Comparison of ENCODE assay signal across 26 cellular contexts in genomic region chr11:81135570-81135969, GRCh38.
A peak's percentile ranks its signal among the peaks of the same experiment; 100 is the strongest.
DNase-seq lines count a peak whose midpoint lies in the region; ATAC-seq and TF ChIP-seq lines count a peak whose summit lies in the region.
"Had no signal": no experiment of that assay in that cellular context is flagged by ENCODE, and none has a peak within 500 bp of the region (broad histone marks: within the 10 kb centered on the region; RNA-seq: fewer than 3 reads in every experiment).

No MANE protein-coding gene starts in this region.

- no peak overlapping the region for H3K27ac Mint-ChIP-seq in GM23338
- H3K27ac Mint-ChIP-seq: T-helper 1 cell treated with Interleukin-12 subunit alpha and Interleukin-12 subunit beta and Interleukin-4 antibody, amounts not matched to agents 30 μg/mL and 1 μg/mL, for 36 hours had no signal

- peaks cover 3% of the 10 kb centered on the region for H3K27me3 Mint-ChIP-seq in GM23338 (ENCODE audit: insufficient read depth, low read depth, poor library complexity)

- H3K4me2 ChIP-seq in GM23338, result no peak overlapping the region
- H3K4me2 ChIP-seq: PC-9 had no signal

- H3K27me3 ChIP-seq in GM23338 (ENCODE audit: insufficient read depth), result no peaks in the 10 kb centered on the region
- H3K27me3 ChIP-seq in effector memory CD4-positive, alpha-beta T cell (replicated peaks; ENCODE audit: control insufficient read depth, insufficient read depth, low read length, poor library complexity, severe bottlenecking), result no peaks in the 10 kb centered on the region
- H3K27me3 ChIP-seq: BE2C had no signal

- no peak overlapping the region for H3K27ac ChIP-seq in GM23338 (ENCODE audit: low read depth)
- no peak overlapping the region for H3K27ac ChIP-seq in effector memory CD4-positive, alpha-beta T cell (ENCODE audit: insufficient read depth, low read length, poor library complexity, severe bottlenecking)
- H3K27ac ChIP-seq: PC-9 had no signal

- no peaks in the 10 kb centered on the region for H3K9me3 ChIP-seq in effector memory CD4-positive, alpha-beta T cell (ENCODE audit: control insufficient read depth, low read length)
- H3K9me3 ChIP-seq: BE2C, Caco-2 had no signal

- no peaks in the 10 kb centered on the region for H3F3A ChIP-seq in GM23338 (replicated peaks; ENCODE audit: low read depth)

- H3K4me1 ChIP-seq in GM23338 (ENCODE audit: insufficient read depth), result no peaks in the 10 kb centered on the region
- no peaks in the 10 kb centered on the region for H3K4me1 ChIP-seq in effector memory CD4-positive, alpha-beta T cell (ENCODE audit: control insufficient read depth, insufficient read depth, low read length, poor library complexity, severe bottlenecking)
- H3K4me1 ChIP-seq: BE2C, Caco-2 had no signal

- peak; percentile 64 for ATAC-seq in GM18873 (IDR thresholded peaks at IDR 0.05; ENCODE audit: low FRiP score, unreplicated experiment)
- ATAC-seq in GM23338, result no peak
- peak; percentile 35 for ATAC-seq in HG03575 (IDR thresholded peaks at IDR 0.05; ENCODE audit: extremely low read depth, insufficient number of reproducible peaks, low FRiP score, unreplicated experiment)
- ATAC-seq in GM21576 (IDR thresholded peaks at IDR 0.05; ENCODE audit: unreplicated experiment), result no peak
- ATAC-seq: GM12878, HCT116 had no signal

- no peaks in the 10 kb centered on the region for H3K4me1 Mint-ChIP-seq in GM23338

- no peak overlapping the region for H3K4me3 Mint-ChIP-seq in GM23338
- H3K4me3 Mint-ChIP-seq: T-helper 1 cell treated with Interleukin-12 subunit alpha and Interleukin-12 subunit beta and Interleukin-4 antibody, amounts not matched to agents 30 μg/mL and 1 μg/mL, for 36 hours had no signal

- H2AFZ ChIP-seq in GM23338, result 0 out of 2 replicates have a peak overlapping the region, but pooled peaks have one; percentile 39
- H2AFZ ChIP-seq: PC-9 had no signal

- DNase-seq in GM23338 (ENCODE audit: low spot score) (no peak), NCI-H2107 treated with DMSO at 0.1 percent for 48 hours (lab: John Stamatoyannopoulos, UW; ENCODE audit: unreplicated experiment) (no peak), NCI-H526 treated with DMSO at 0.1 percent for 48 hours (lab: John Stamatoyannopoulos, UW) (no peak)
- no peak for DNase-seq in effector memory CD4-positive, alpha-beta T cell
- DNase-seq: BE2C, Caco-2, DMS 273 treated with DMSO at 0.1 percent for 48 hours, DMS79 treated with DMSO at 0.1 percent for 48 hours, GOT3, KG1, NCI-H1105, NCI-H146, NCI-H2081, NCI-H2171 treated with DMSO at 0.1 percent for 48 hours, NCI-H446, NCI-H526, PC-9, RPMI8226, SHP77, T1000 had no signal

- no peaks in the 10 kb centered on the region for H3K36me3 Mint-ChIP-seq in GM23338 (ENCODE audit: low read depth)

- no peak for TF ChIP-seq CTCF in GM23338 (conservative IDR thresholded peaks at IDR 0.05; ENCODE audit: low read depth in 2 of 2)

- no peaks in the 10 kb centered on the region for H3K9me3 Mint-ChIP-seq in GM23338
- H3K9me3 Mint-ChIP-seq: T-helper 1 cell treated with Interleukin-12 subunit alpha and Interleukin-12 subunit beta and Interleukin-4 antibody, amounts not matched to agents 30 μg/mL and 1 μg/mL, for 36 hours had no signal

- H3K36me3 ChIP-seq in GM23338 (ENCODE audit: insufficient read depth), result no peaks in the 10 kb centered on the region
- no peaks in the 10 kb centered on the region for H3K36me3 ChIP-seq in effector memory CD4-positive, alpha-beta T cell (ENCODE audit: control insufficient read depth, insufficient read depth, low read length)
- H3K36me3 ChIP-seq: BE2C had no signal

- H3K9me2 ChIP-seq in GM23338 (ENCODE audit: insufficient read depth), result no peaks in the 10 kb centered on the region

- H3K4me3 ChIP-seq in GM23338, result no peak overlapping the region
- no peak overlapping the region for H3K4me3 ChIP-seq in effector memory CD4-positive, alpha-beta T cell (ENCODE audit: insufficient read depth, low read depth, low read length, poor library complexity, severe bottlenecking)
- H3K4me3 ChIP-seq: GM12878, PC-9 had no signal

- no peaks in the 10 kb centered on the region for H3K79me2 ChIP-seq in GM23338 (replicated peaks; ENCODE audit: insufficient read depth)

- no peaks in the 10 kb centered on the region for H4K20me1 ChIP-seq in GM23338 (replicated peaks; ENCODE audit: insufficient read depth)

TF ChIP-seq in GM23338, 12 proteins besides CTCF, POLR2A, EP300 and RAD21:
- TF ChIP-seq REST (IDR thresholded peaks at IDR 0.05; ENCODE audit: unreplicated experiment) (no peak), ZNF331 (CRISPR knock-in tag; IDR thresholded peaks at IDR 0.05; ENCODE audit: low read depth) (no peak), ZNF114 (CRISPR knock-in tag; IDR thresholded peaks at IDR 0.05) (no peak), CREB1 (CRISPR knock-in tag; IDR thresholded peaks at IDR 0.05; ENCODE audit: low read depth) (no peak), JUNB (IDR thresholded peaks at IDR 0.05; ENCODE audit: unreplicated experiment) (no peak), STAT1 (IDR thresholded peaks at IDR 0.05; ENCODE audit: unreplicated experiment) (no peak), NANOG (IDR thresholded peaks at IDR 0.05; ENCODE audit: borderline replicate concordance) (no peak), ETS1 (IDR thresholded peaks at IDR 0.05) (no peak), EZH2phosphoT487 (IDR thresholded peaks at IDR 0.05; ENCODE audit: unreplicated experiment) (no peak), POLR2AphosphoS5 (IDR thresholded peaks at IDR 0.05; ENCODE audit: low read depth) (no peak)

Comparison
In these comparisons a context has a peak if more than half of its experiments do, and no peak if none do; other contexts are left out.
1. ATAC-seq: peak in GM18873 (single experiment) and HG03575 (single experiment); none in GM23338 (single experiment) and GM21576 (single experiment).